ENCODE assay signal across 20 cellular contexts in genomic region chr7:137801003-137801402, GRCh38. TPM values are rescaled to one million over a fixed set of nuclear protein-coding genes. Genes with fewer than 3 reads are reported as not detected.
DNase-seq lines count a peak whose midpoint lies in the region; ATAC-seq and TF ChIP-seq lines count a peak whose summit lies in the region.
"Had no signal": no experiment of that assay in that cellular context is flagged by ENCODE, and none has a peak within 500 bp of the region (broad histone marks: within the 10 kb centered on the region; RNA-seq: fewer than 3 reads in every experiment).

No MANE protein-coding gene starts in this region.

- no peaks in the 10 kb centered on the region for H3K36me3 ChIP-seq in RWPE2 (ENCODE audit: low read depth)
- H3K36me3 ChIP-seq in neuronal stem cell (replicated peaks in 1 of 2; ENCODE audit: control insufficient read depth in 2 of 2, insufficient read depth in 2 of 2, low read length in 2 of 2), result no peaks in the 10 kb centered on the region
- H3K36me3 ChIP-seq: gastrocnemius medialis, right atrium auricular region had no signal

- TF ChIP-seq CTCF in RWPE2 (IDR thresholded peaks at IDR 0.05; ENCODE audit: poor library complexity, severe bottlenecking) (no peak), epithelial cell of esophagus (IDR thresholded peaks at IDR 0.05; ENCODE audit: insufficient read depth, low read depth, low read length, missing control alignments) (no peak), osteocyte (IDR thresholded peaks at IDR 0.05) (no peak)

- no peak overlapping the region for H4K8ac ChIP-seq in neuronal stem cell (ENCODE audit: low read depth, low read length)

- H2BK120ac ChIP-seq in neuronal stem cell (ENCODE audit: low read depth, low read length), result no peak overlapping the region

- no peak overlapping the region for H2AK5ac ChIP-seq in neuronal stem cell (ENCODE audit: low read depth, low read length)

- H3K9ac ChIP-seq in neuronal stem cell (ENCODE audit: low read depth, low read length, poor library complexity), result no peak overlapping the region

- H2BK12ac ChIP-seq in neuronal stem cell (ENCODE audit: low read length), result no peak overlapping the region

- H3K4me3 Mint-ChIP-seq in osteocyte (ENCODE audit: unreplicated experiment), result no peak overlapping the region
- H3K4me3 Mint-ChIP-seq: GM23338 had no signal

- H3K27ac Mint-ChIP-seq in osteocyte (ENCODE audit: unreplicated experiment), result no peak overlapping the region
- H3K27ac Mint-ChIP-seq: GM23338 had no signal

- H3K23ac ChIP-seq in neuronal stem cell (ENCODE audit: low read depth, low read length, poor library complexity), result no peak overlapping the region

- H3K27me3 ChIP-seq in RWPE2 (ENCODE audit: insufficient read depth, poor library complexity, severe bottlenecking) (no peaks in the 10 kb centered on the region), neuronal stem cell (ENCODE audit: control insufficient read depth in 3 of 3, insufficient read depth in 3 of 3, low read depth in 1 of 3, low read length in 3 of 3) (no peaks in the 10 kb centered on the region)
- H3K27me3 ChIP-seq: body of pancreas, gastrocnemius medialis, right atrium auricular region had no signal

- H3K27me3 Mint-ChIP-seq in osteocyte (ENCODE audit: unreplicated experiment), result no peaks in the 10 kb centered on the region

- no peak overlapping the region for H2BK5ac ChIP-seq in neuronal stem cell (ENCODE audit: low read length)

- H3K4me1 ChIP-seq in RWPE2 (ENCODE audit: insufficient read depth, poor library complexity, severe bottlenecking), result no peaks in the 10 kb centered on the region
- H3K4me1 ChIP-seq in neuronal stem cell (ENCODE audit: control insufficient read depth in 2 of 2, insufficient read depth in 1 of 2, low read depth in 1 of 2, low read length in 2 of 2), result peaks cover 5 to 18% of the 10 kb centered on the region in 2 donors
- H3K4me1 ChIP-seq: body of pancreas, gastrocnemius medialis, right atrium auricular region had no signal

- H3K27ac ChIP-seq in RWPE2 (ENCODE audit: poor library complexity, severe bottlenecking) (no peak overlapping the region), neuronal stem cell (replicated peaks; ENCODE audit: low read length) (no peak overlapping the region)
- H3K27ac ChIP-seq: body of pancreas, gastrocnemius medialis, right atrium auricular region had no signal

- peaks cover 4% of the 10 kb centered on the region for H3K36me3 Mint-ChIP-seq in osteocyte (ENCODE audit: unreplicated experiment)

- no peak overlapping the region for H3K18ac ChIP-seq in neuronal stem cell (ENCODE audit: low read length)

- H3K9me3 ChIP-seq in RWPE2 (ENCODE audit: severe bottlenecking) (no peaks in the 10 kb centered on the region), neuronal stem cell (replicated peaks in 1 of 2; ENCODE audit: control insufficient read depth in 2 of 2, insufficient read depth in 1 of 2, low read depth in 1 of 2, low read length in 2 of 2) (peaks cover 0 to 2% of the 10 kb centered on the region in 2 donors)
- H3K9me3 ChIP-seq: body of pancreas, gastrocnemius medialis had no signal

- no peak overlapping the region for H3K4me2 ChIP-seq in neuronal stem cell (ENCODE audit: insufficient read depth, low read length, poor library complexity, severe bottlenecking)
- H3K4me2 ChIP-seq: GM23338 had no signal

- WGBS in neuronal stem cell (ENCODE audit: extremely low coverage in 2 of 2, insufficient read length in 2 of 2, insufficient replicate concordance in 1 of 2), 2 donors, result no CpG with 5 or more reads among the region's 1 CpG

- ATAC-seq in RWPE2 (ENCODE audit: low read depth) (peak; percentile 49; the same call in 1 of the 3 replicates), GM18861 (IDR thresholded peaks at IDR 0.05; ENCODE audit: unreplicated experiment) (no peak), HG02798 (IDR thresholded peaks at IDR 0.05; ENCODE audit: poor library complexity, unreplicated experiment) (no peak)
- ATAC-seq: body of pancreas, gastrocnemius medialis, GM23338, Panc1 had no signal

- peaks cover 6% of the 10 kb centered on the region for H3K9me3 Mint-ChIP-seq in osteocyte (ENCODE audit: unreplicated experiment)

- H3K14ac ChIP-seq in neuronal stem cell (ENCODE audit: low read length), result no peak overlapping the region

- no peak overlapping the region for H2BK15ac ChIP-seq in neuronal stem cell (ENCODE audit: low read length)

- H3K4me1 Mint-ChIP-seq in osteocyte (ENCODE audit: unreplicated experiment), result peaks cover 13% of the 10 kb centered on the region

- H3K4me3 ChIP-seq in RWPE2 (ENCODE audit: severe bottlenecking) (no peak overlapping the region), epithelial cell of esophagus (ENCODE audit: low read length) (no peak overlapping the region), neuronal stem cell (ENCODE audit: low read length in 2 of 2) (no peak overlapping the region)
- H3K4me3 ChIP-seq: body of pancreas, gastrocnemius medialis, GM23338, lung, right atrium auricular region had no signal

- no peak overlapping the region for H3K4ac ChIP-seq in neuronal stem cell (ENCODE audit: low read length)

- H2AFZ ChIP-seq in neuronal stem cell (ENCODE audit: low read length), result peak overlapping the region; percentile 25
- H2AFZ ChIP-seq: GM23338 had no signal

- DNase-seq in GM03348 (ENCODE audit: low spot score), result peak; percentile 28
- no peak for DNase-seq in RWPE2 (ENCODE audit: low spot score)
- peak; percentile 66 for DNase-seq in epithelial cell of esophagus (ENCODE audit: low read depth)
- DNase-seq in neuronal stem cell (ENCODE audit: low spot score), result no peak
- DNase-seq in osteocyte (ENCODE audit: extremely low spot score, unreplicated experiment), result no peak
- no peak for DNase-seq in NCI-H82 (lab: John Stamatoyannopoulos, UW)
- DNase-seq: activated CD4-positive, CD25-positive, alpha-beta regulatory T cell; activated gamma-delta T cell treated with Interleukin-2 at 50 U/mL for 16 hours; body of pancreas; DMS153; gastrocnemius medialis; NCI-H2029 treated with DMSO at 0.1 percent for 48 hours; NCI-H748 treated with DMSO at 0.1 percent for 48 hours; stimulated activated CD4-positive, alpha-beta T cell treated with anti-CD3 and anti-CD28 coated beads, Interleukin-2, amount 100 ng/mL, for 24 hours had no signal

- no peak overlapping the region for H4K91ac ChIP-seq in neuronal stem cell (ENCODE audit: low read depth, low read length, poor library complexity)

- no peaks in the 10 kb centered on the region for H3K79me1 ChIP-seq in neuronal stem cell (ENCODE audit: low read depth, low read length)

RNA-seq across cellular contexts. Expression of gene DGKI, which starts 45.8 kb away (rescaled TPM):
- polyA plus RNA-seq in neuronal stem cell (2013, experiment 1 of 2), result 2.1 TPM
- 2.3 TPM for polyA plus RNA-seq in neuronal stem cell (2013, experiment 2 of 2)
- 3.0 and 3.1 TPM in 2 replicates for total RNA-seq in osteocyte

Comparison
In these comparisons a context has a peak if more than half of its experiments do, and no peak if none do; other contexts are left out.
1. DNase-seq: peak in GM03348 (single experiment) and epithelial cell of esophagus (single experiment); none in RWPE2 (single experiment), neuronal stem cell (single experiment), osteocyte (single experiment) and NCI-H82 (single experiment).